1 cellular context compared by ENCODE assay signal in the genomic region with DNA sequence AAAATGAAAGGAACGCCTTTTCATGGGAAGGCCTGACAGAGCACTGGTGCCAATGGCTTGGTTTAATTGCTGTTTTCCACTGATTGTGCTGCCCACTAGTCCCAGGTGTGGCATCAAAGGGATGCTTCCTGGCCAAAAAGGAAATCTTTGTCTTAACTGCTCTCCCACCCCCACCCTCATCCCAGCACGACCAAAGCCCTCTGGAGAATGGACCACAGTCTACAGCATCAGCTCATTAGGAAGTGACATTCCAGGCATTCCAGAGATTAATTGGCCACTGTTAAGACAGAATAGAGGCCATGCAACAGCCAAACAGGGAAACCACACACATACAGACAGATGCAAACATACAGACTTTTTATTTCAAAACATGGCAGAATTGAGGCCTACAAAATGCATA.
TF ChIP-seq lines count a peak whose summit lies in the region.

No MANE protein-coding gene starts in this region.

TF ChIP-seq in WTC11, 78 proteins besides CTCF, POLR2A, EP300 and RAD21 (continued from another document):
- TF ChIP-seq, protein P1, sequence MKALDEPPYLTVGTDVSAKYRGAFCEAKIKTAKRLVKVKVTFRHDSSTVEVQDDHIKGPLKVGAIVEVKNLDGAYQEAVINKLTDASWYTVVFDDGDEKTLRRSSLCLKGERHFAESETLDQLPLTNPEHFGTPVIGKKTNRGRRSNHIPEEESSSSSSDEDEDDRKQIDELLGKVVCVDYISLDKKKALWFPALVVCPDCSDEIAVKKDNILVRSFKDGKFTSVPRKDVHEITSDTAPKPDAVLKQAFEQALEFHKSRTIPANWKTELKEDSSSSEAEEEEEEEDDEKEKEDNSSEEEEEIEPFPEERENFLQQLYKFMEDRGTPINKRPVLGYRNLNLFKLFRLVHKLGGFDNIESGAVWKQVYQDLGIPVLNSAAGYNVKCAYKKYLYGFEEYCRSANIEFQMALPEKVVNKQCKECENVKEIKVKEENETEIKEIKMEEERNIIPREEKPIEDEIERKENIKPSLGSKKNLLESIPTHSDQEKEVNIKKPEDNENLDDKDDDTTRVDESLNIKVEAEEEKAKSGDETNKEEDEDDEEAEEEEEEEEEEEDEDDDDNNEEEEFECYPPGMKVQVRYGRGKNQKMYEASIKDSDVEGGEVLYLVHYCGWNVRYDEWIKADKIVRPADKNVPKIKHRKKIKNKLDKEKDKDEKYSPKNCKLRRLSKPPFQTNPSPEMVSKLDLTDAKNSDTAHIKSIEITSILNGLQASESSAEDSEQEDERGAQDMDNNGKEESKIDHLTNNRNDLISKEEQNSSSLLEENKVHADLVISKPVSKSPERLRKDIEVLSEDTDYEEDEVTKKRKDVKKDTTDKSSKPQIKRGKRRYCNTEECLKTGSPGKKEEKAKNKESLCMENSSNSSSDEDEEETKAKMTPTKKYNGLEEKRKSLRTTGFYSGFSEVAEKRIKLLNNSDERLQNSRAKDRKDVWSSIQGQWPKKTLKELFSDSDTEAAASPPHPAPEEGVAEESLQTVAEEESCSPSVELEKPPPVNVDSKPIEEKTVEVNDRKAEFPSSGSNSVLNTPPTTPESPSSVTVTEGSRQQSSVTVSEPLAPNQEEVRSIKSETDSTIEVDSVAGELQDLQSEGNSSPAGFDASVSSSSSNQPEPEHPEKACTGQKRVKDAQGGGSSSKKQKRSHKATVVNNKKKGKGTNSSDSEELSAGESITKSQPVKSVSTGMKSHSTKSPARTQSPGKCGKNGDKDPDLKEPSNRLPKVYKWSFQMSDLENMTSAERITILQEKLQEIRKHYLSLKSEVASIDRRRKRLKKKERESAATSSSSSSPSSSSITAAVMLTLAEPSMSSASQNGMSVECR (CRISPR knock-in tag; IDR thresholded peaks at IDR 0.05; ENCODE audit: borderline replicate concordance), result no peak
- TF ChIP-seq NFATC4 (CRISPR knock-in tag; IDR thresholded peaks at IDR 0.05) (no peak), RELA (CRISPR knock-in tag; IDR thresholded peaks at IDR 0.05; ENCODE audit: borderline replicate concordance) (no peak)
